ENCODE assay signal across 19 cellular contexts in genomic region chr9:16275795-16276624, GRCh38.
A peak's percentile ranks its signal among the peaks of the same experiment; 100 is the strongest.
DNase-seq lines count a peak whose midpoint lies in the region; ATAC-seq, FAIRE-seq and TF ChIP-seq lines count a peak whose summit lies in the region.
"Had no signal": no experiment of that assay in that cellular context is flagged by ENCODE, and none has a peak within 500 bp of the region (broad histone marks: within the 10 kb centered on the region; RNA-seq: fewer than 3 reads in every experiment).

No MANE protein-coding gene starts in this region.

- peaks cover 4 to 17% of the 10 kb centered on the region in 2 donors for H3K4me1 ChIP-seq in kidney (ENCODE audit: control insufficient read depth in 1 of 2, insufficient read depth in 1 of 2, low read depth in 1 of 2, low read length in 2 of 2)
- H3K4me1 ChIP-seq: adrenal gland had no signal

- no peaks in the 10 kb centered on the region for H3K9me3 ChIP-seq in kidney (ENCODE audit: control insufficient read depth in 1 of 2, low read length in 2 of 2)
- H3K9me3 ChIP-seq: adrenal gland had no signal

- CTCF ChIA-PET in MCF 10A (lab: Yijun Ruan, JAX), result no interaction called here

- BruUV-seq in MCF 10A (replicated peaks; lab: Mats Ljungman, UMichigan), result no TSS peak

- POLR2A ChIA-PET in MCF 10A (lab: Yijun Ruan, JAX), result no interaction called here
- POLR2A ChIA-PET in naive thymus-derived CD8-positive, alpha-beta T cell (lab: Charles Lee), result no interaction called here

- H3K27me3 Mint-ChIP-seq in MCF 10A (ENCODE audit: insufficient read depth, unreplicated experiment), result no peaks in the 10 kb centered on the region
- no peaks in the 10 kb centered on the region for H3K27me3 Mint-ChIP-seq in naive thymus-derived CD8-positive, alpha-beta T cell
- H3K27me3 Mint-ChIP-seq: activated CD4-positive, alpha-beta memory T cell treated with anti-CD3 and anti-CD28 coated beads, Interleukin-2, amount 10 ng/mL, durations not matched to agents 7 days and 5 days; dendritic cell treated with granulocyte-macrophage colony-stimulating factor and Interleukin-4, amounts not matched to agents 40 ng/mL and 50 ng/mL, for 4 days; naive thymus-derived CD4-positive, alpha-beta T cell had no signal

- H3K27ac ChIP-seq in kidney (ENCODE audit: low read depth in 2 of 2, low read length in 2 of 2), result no peak overlapping the region
- H3K27ac ChIP-seq: adrenal gland, hepatocyte, skin epidermis had no signal

- no peaks in the 10 kb centered on the region for H3K36me3 Mint-ChIP-seq in MCF 10A (ENCODE audit: insufficient read depth, unreplicated experiment)
- no peaks in the 10 kb centered on the region for H3K36me3 Mint-ChIP-seq in naive thymus-derived CD8-positive, alpha-beta T cell
- H3K36me3 Mint-ChIP-seq: CD8-positive, alpha-beta T cell; naive thymus-derived CD4-positive, alpha-beta T cell; stimulated activated effector memory CD8-positive, alpha-beta T cell treated with anti-CD3 and anti-CD28 coated beads, Interleukin-12 subunit alpha, Interleukin-12 subunit beta, amount 100 ng/mL, for 72 hours had no signal

- no peak overlapping the region for H3K27ac Mint-ChIP-seq in MCF 10A (ENCODE audit: low read depth, unreplicated experiment)
- H3K27ac Mint-ChIP-seq in naive thymus-derived CD8-positive, alpha-beta T cell, result no peak overlapping the region
- H3K27ac Mint-ChIP-seq: activated CD4-positive, alpha-beta memory T cell treated with anti-CD3 and anti-CD28 coated beads, Interleukin-2, amount 10 ng/mL, durations not matched to agents 7 days and 5 days; activated T-helper 1 cell treated with anti-CD3 and anti-CD28 coated beads, Interleukin-12 subunit alpha, Interleukin-12 subunit beta, Interleukin-2, Interleukin-4 antibody, amounts not matched to agents 30 ng/mL and 10 ng/mL and 1 ng/mL, durations not matched to agents 14 hours and 24 hours and 36 hours; CD8-positive, alpha-beta T cell; dendritic cell treated with granulocyte-macrophage colony-stimulating factor and Interleukin-4, amounts not matched to agents 40 ng/mL and 50 ng/mL, for 4 days; naive thymus-derived CD4-positive, alpha-beta T cell; stimulated activated effector memory CD8-positive, alpha-beta T cell treated with anti-CD3 and anti-CD28 coated beads, Interleukin-12 subunit alpha, Interleukin-12 subunit beta, amount 100 ng/mL, for 72 hours had no signal

- intact Hi-C loops in MCF 10A (cut with micrococcal nuclease), result no loop called here
- intact Hi-C loops in kidney (cut with DNase I), result no loop called here
- intact Hi-C loops in posterior cingulate gyrus (cut with DNase I), result no loop called here

- H3K4me3 ChIP-seq in kidney (ENCODE audit: low read length in 2 of 2), result no peak overlapping the region
- H3K4me3 ChIP-seq: adrenal gland, hepatocyte, skin epidermis had no signal

- FAIRE-seq in kidney (lab: Jason Lieb, UNC), result no peak

- TF ChIP-seq CTCF in MCF 10A (IDR thresholded peaks at IDR 0.05; ENCODE audit: unreplicated experiment) (no peak), kidney (IDR thresholded peaks at IDR 0.05; ENCODE audit: borderline replicate concordance, extremely low read depth, insufficient read depth) (no peak)

- H3K9me3 Mint-ChIP-seq in MCF 10A (ENCODE audit: unreplicated experiment), result no peaks in the 10 kb centered on the region
- peaks cover 0 to 4% (median 0%) of the 10 kb centered on the region in 9 donors for H3K9me3 Mint-ChIP-seq in naive thymus-derived CD8-positive, alpha-beta T cell
- H3K9me3 Mint-ChIP-seq: activated T-helper 1 cell treated with anti-CD3 and anti-CD28 coated beads, Interleukin-12 subunit alpha, Interleukin-12 subunit beta, Interleukin-2, Interleukin-4 antibody, amounts not matched to agents 30 ng/mL and 10 ng/mL and 1 ng/mL, durations not matched to agents 14 hours and 24 hours and 36 hours; dendritic cell treated with granulocyte-macrophage colony-stimulating factor and Interleukin-4, amounts not matched to agents 40 ng/mL and 50 ng/mL, for 4 days had no signal

- DNase-seq in DMS79 treated with DMSO at 0.1 percent for 48 hours (lab: John Stamatoyannopoulos, UW) (peak; percentile 82), MCF 10A (ENCODE audit: unreplicated experiment) (peak; percentile 67), kidney (peak; percentile 84), posterior cingulate gyrus (peak in 9 of 10 donors; percentile 31 to 90 (median 60)), HCEC 1CT (no peak), NCI-H1417 treated with DMSO at 0.1 percent for 48 hours (lab: John Stamatoyannopoulos, UW) (no peak)
- DNase-seq in naive thymus-derived CD8-positive, alpha-beta T cell, result no peak
- DNase-seq: activated CD4-positive, alpha-beta memory T cell treated with anti-CD3 and anti-CD28 coated beads, Interleukin-2, amount 10 ng/mL, durations not matched to agents 7 days and 5 days; CD8-positive, alpha-beta T cell; GOT3; naive thymus-derived CD4-positive, alpha-beta T cell; NCI-H2029 had no signal

- no peak for ATAC-seq in HG03196 (IDR thresholded peaks at IDR 0.05; ENCODE audit: unreplicated experiment)
- ATAC-seq in naive thymus-derived CD8-positive, alpha-beta T cell, result no peak
- ATAC-seq: CD8-positive, alpha-beta T cell; naive thymus-derived CD4-positive, alpha-beta T cell; stimulated activated effector memory CD8-positive, alpha-beta T cell treated with anti-CD3 and anti-CD28 coated beads, Interleukin-12 subunit alpha, Interleukin-12 subunit beta, amount 100 ng/mL, for 72 hours had no signal

- H3K4me3 Mint-ChIP-seq in MCF 10A (ENCODE audit: unreplicated experiment), result no peak overlapping the region
- H3K4me3 Mint-ChIP-seq in naive thymus-derived CD8-positive, alpha-beta T cell, result no peak overlapping the region
- H3K4me3 Mint-ChIP-seq: activated CD4-positive, alpha-beta memory T cell treated with anti-CD3 and anti-CD28 coated beads, Interleukin-2, amount 10 ng/mL, durations not matched to agents 7 days and 5 days; activated T-helper 1 cell treated with anti-CD3 and anti-CD28 coated beads, Interleukin-12 subunit alpha, Interleukin-12 subunit beta, Interleukin-2, Interleukin-4 antibody, amounts not matched to agents 30 ng/mL and 10 ng/mL and 1 ng/mL, durations not matched to agents 14 hours and 24 hours and 36 hours; CD8-positive, alpha-beta T cell; dendritic cell treated with granulocyte-macrophage colony-stimulating factor and Interleukin-4, amounts not matched to agents 40 ng/mL and 50 ng/mL, for 4 days; naive thymus-derived CD4-positive, alpha-beta T cell; stimulated activated effector memory CD8-positive, alpha-beta T cell treated with anti-CD3 and anti-CD28 coated beads, Interleukin-12 subunit alpha, Interleukin-12 subunit beta, amount 100 ng/mL, for 72 hours had no signal

- no peak overlapping the region for H3K9ac ChIP-seq in kidney (ENCODE audit: low read length in 2 of 2)

- peaks cover 7% of the 10 kb centered on the region for H3K4me1 Mint-ChIP-seq in MCF 10A (ENCODE audit: insufficient read depth, unreplicated experiment)
- no peaks in the 10 kb centered on the region for H3K4me1 Mint-ChIP-seq in naive thymus-derived CD8-positive, alpha-beta T cell
- H3K4me1 Mint-ChIP-seq: activated CD4-positive, alpha-beta memory T cell treated with anti-CD3 and anti-CD28 coated beads, Interleukin-2, amount 10 ng/mL, durations not matched to agents 7 days and 5 days; naive thymus-derived CD4-positive, alpha-beta T cell; stimulated activated effector memory CD8-positive, alpha-beta T cell treated with anti-CD3 and anti-CD28 coated beads, Interleukin-12 subunit alpha, Interleukin-12 subunit beta, amount 100 ng/mL, for 72 hours had no signal

- no peaks in the 10 kb centered on the region for H3K36me3 ChIP-seq in kidney (ENCODE audit: control insufficient read depth in 1 of 2, insufficient read depth in 2 of 2, low read length in 2 of 2)
- H3K36me3 ChIP-seq: adrenal gland had no signal

Comparison
In these comparisons a context has a peak if more than half of its experiments do, and no peak if none do; other contexts are left out.
1. DNase-seq: peak in DMS79 treated with DMSO at 0.1 percent for 48 hours (single experiment), MCF 10A (single experiment), kidney (single experiment) and posterior cingulate gyrus (9 of 10); none in naive thymus-derived CD8-positive, alpha-beta T cell (0 of 10), HCEC 1CT (single experiment) and NCI-H1417 treated with DMSO at 0.1 percent for 48 hours (single experiment).